In genomic region chr18:30403278-30403677, GRCh38 we compare ENCODE assay signal across 8 cellular contexts.
"Had no signal": no experiment of that assay in that cellular context is flagged by ENCODE, and none has a peak within 500 bp of the region (broad histone marks: within the 10 kb centered on the region; RNA-seq: fewer than 3 reads in every experiment).

No MANE protein-coding gene starts in this region.

- H3K4me3 Mint-ChIP-seq: GM23338, H9 had no signal

- FAIRE-seq: H1, H54, HTR-8/SVneo had no signal

- H3K27ac Mint-ChIP-seq: GM23338, H9 had no signal

- H3K4me1 Mint-ChIP-seq: GM23338 had no signal

- DNase-seq: H9, HCEC 1CT, IMR-90, KBM-7 had no signal
